In genomic region chr1:98467122-98467521, GRCh38 we compare ENCODE assay signal across 25 cellular contexts.
A peak's percentile ranks its signal among the peaks of the same experiment; 100 is the strongest.
DNase-seq lines count a peak whose midpoint lies in the region; ATAC-seq, FAIRE-seq and TF ChIP-seq lines count a peak whose summit lies in the region.
"Had no signal": no experiment of that assay in that cellular context is flagged by ENCODE, and none has a peak within 500 bp of the region (broad histone marks: within the 10 kb centered on the region; RNA-seq: fewer than 3 reads in every experiment).

No MANE protein-coding gene starts in this region.

- H3K4me1 ChIP-seq in SK-N-SH (ENCODE audit: control insufficient read depth in 1 of 2, insufficient read depth in 2 of 2, low read depth in 1 of 2, low read length in 1 of 2) (peaks cover 6 to 15% of the 10 kb centered on the region in 2 experiments; a peak in 3 of 4 replicates), Loucy (ENCODE audit: insufficient read depth, low read length, poor library complexity, severe bottlenecking) (peaks cover 15% of the 10 kb centered on the region), endothelial cell of umbilical vein (ENCODE audit: control insufficient read depth, extremely low read depth, insufficient read depth, low read length) (peaks cover 7% of the 10 kb centered on the region), skeletal muscle satellite cell (ENCODE audit: control insufficient read depth, insufficient read depth, low read length) (peaks cover 7% of the 10 kb centered on the region), BE2C (peaks cover 11% of the 10 kb centered on the region)
- H3K4me1 ChIP-seq: BLaER1 had no signal

- no peaks in the 10 kb centered on the region for H3F3A ChIP-seq in SK-N-SH (replicated peaks; ENCODE audit: insufficient read depth)
- H3F3A ChIP-seq in Loucy (ENCODE audit: low read depth), result no peaks in the 10 kb centered on the region

- H3K4me3 ChIP-seq in SK-N-SH (ENCODE audit: low read depth in 2 of 2, low read length in 1 of 2) (no peak overlapping the region), Loucy (ENCODE audit: low read length, poor library complexity, severe bottlenecking) (no peak overlapping the region), endothelial cell of umbilical vein (replicated peaks in 1 of 3; ENCODE audit: insufficient read depth in 1 of 3, low read depth in 1 of 3, low read length in 3 of 3) (no peak overlapping the region), skeletal muscle satellite cell (ENCODE audit: low read length) (no peak overlapping the region), BE2C (ENCODE audit: low read depth, low read length) (no peak overlapping the region)
- H3K4me3 ChIP-seq: BLaER1 had no signal

- H3K4me2 ChIP-seq in SK-N-SH (no peak overlapping the region), Loucy (ENCODE audit: low read depth, low read length, poor library complexity, severe bottlenecking) (no peak overlapping the region), endothelial cell of umbilical vein (ENCODE audit: insufficient read depth, low read length) (peak overlapping the region; percentile 22), skeletal muscle satellite cell (ENCODE audit: low read length) (no peak overlapping the region)
- H3K4me2 ChIP-seq: BLaER1 had no signal

- H3K27me3 ChIP-seq in SK-N-SH (ENCODE audit: insufficient read depth) (no peaks in the 10 kb centered on the region), Loucy (ENCODE audit: insufficient read depth, low read length, poor library complexity, severe bottlenecking) (no peaks in the 10 kb centered on the region), endothelial cell of umbilical vein (ENCODE audit: control insufficient read depth in 2 of 2, insufficient read depth in 2 of 2, low read length in 2 of 2) (no peaks in the 10 kb centered on the region), skeletal muscle satellite cell (ENCODE audit: control insufficient read depth, insufficient read depth, low read length) (no peaks in the 10 kb centered on the region), BE2C (no peaks in the 10 kb centered on the region)
- H3K27me3 ChIP-seq: BLaER1 had no signal

- H3K9me1 ChIP-seq in endothelial cell of umbilical vein (replicated peaks; ENCODE audit: control insufficient read depth, extremely low read depth, insufficient read depth, low read length), result no peaks in the 10 kb centered on the region

- DNase-seq in SK-N-SH (no peak), endothelial cell of umbilical vein (ENCODE audit: low read depth, low spot score) (no peak), GM19240 (ENCODE audit: insufficient read length, low spot score) (no peak), posterior cingulate gyrus (no peak), BE2C (no peak)
- DNase-seq: CD4-positive, CD25-positive, alpha-beta regulatory T cell; DMS153; Karpas-422; MV-4-11; NCI-H1105; NCI-H146; NCI-H1930; NCI-H524 treated with DMSO at 0.1 percent for 48 hours; NCI-H82; NK-92 treated with Interleukin-12 subunit alpha and Interleukin-12 subunit beta, amount 100 ng/mL, for 24 hours; SHP77 treated with DMSO at 0.1 percent for 48 hours; SW 1271 had no signal

- POLR2A ChIA-PET in SK-N-SH (lab: Yijun Ruan, JAX), result interaction anchor here (0.8 to 1.2 kb wide), 3 partner anchors 15 to 419 kb away, joined by 3 to 5 read pairs (median 4); no protein-coding TSS in a partner anchor
- POLR2A ChIA-PET in endothelial cell of umbilical vein (lab: Charles Lee), result interaction anchor here (1.1 kb wide), 2 partner anchors 140 to 380 kb away, joined by 3 read pairs; no protein-coding TSS in a partner anchor

- CTCF ChIA-PET in SK-N-SH (lab: Yijun Ruan, JAX) (interaction anchor here (0.7 to 4.3 kb wide), 20 partner anchors 10 to 1387 kb away, joined by 3 to 53 read pairs (median 6); no protein-coding TSS in a partner anchor), endothelial cell of umbilical vein (lab: Charles Lee) (interaction anchor here (0.7 to 4.6 kb wide), 20 partner anchors 15 to 1323 kb away, joined by 3 to 126 read pairs (median 8); no protein-coding TSS in a partner anchor)

- H2AFZ ChIP-seq in SK-N-SH (ENCODE audit: low read depth) (peak overlapping the region; percentile 94), Loucy (ENCODE audit: low read length) (peak overlapping the region; percentile 22; the same call in 1 of the 2 replicates), endothelial cell of umbilical vein (ENCODE audit: low read depth, low read length) (peak overlapping the region; percentile 94)

- H3K27ac ChIP-seq in SK-N-SH (ENCODE audit: low read depth in 2 of 2, low read length in 1 of 2) (peak overlapping the region in 1 of 2 experiments; percentile 82; a peak in 2 of 4 replicates), endothelial cell of umbilical vein (ENCODE audit: insufficient read depth, low read depth, low read length) (no peak overlapping the region)
- H3K27ac ChIP-seq: 22Rv1, BLaER1, RWPE1 had no signal

- dilution Hi-C loops in endothelial cell of umbilical vein (cut with MboI; ENCODE audit: extremely low pct_ligation_motif_present, low sequenced_read_pairs), result no loop called here

- H3K9ac ChIP-seq in SK-N-SH, result peak overlapping the region; percentile 32; the same call in 1 of the 2 replicates
- H3K9ac ChIP-seq in Loucy (ENCODE audit: low read depth, low read length, poor library complexity, severe bottlenecking), result no peak overlapping the region
- H3K9ac ChIP-seq in endothelial cell of umbilical vein (replicated peaks; ENCODE audit: extremely low read depth, insufficient read depth, low read length), result peak overlapping the region; percentile 27
- peak overlapping the region; percentile 71 for H3K9ac ChIP-seq in skeletal muscle satellite cell (ENCODE audit: low read depth, low read length)
- H3K9ac ChIP-seq: BLaER1 had no signal

- no peak for TF ChIP-seq POLR2A in endothelial cell of umbilical vein (IDR thresholded peaks at IDR 0.05; ENCODE audit: low read depth, low read length)

- H3K9me2 ChIP-seq in SK-N-SH, result no peaks in the 10 kb centered on the region
- H3K9me2 ChIP-seq in Loucy (replicated peaks; ENCODE audit: low read depth, low read length), result no peaks in the 10 kb centered on the region

- ATAC-seq in SK-N-SH treated with all-trans-retinoic acid at 6 μM for 48 hours, result no peak

- H4K20me1 ChIP-seq in SK-N-SH (ENCODE audit: insufficient read depth) (no peaks in the 10 kb centered on the region), Loucy (ENCODE audit: insufficient read depth, low read length, poor library complexity, severe bottlenecking) (no peaks in the 10 kb centered on the region), endothelial cell of umbilical vein (replicated peaks; ENCODE audit: control insufficient read depth, extremely low read depth, insufficient read depth, low read length) (no peaks in the 10 kb centered on the region)
- H4K20me1 ChIP-seq: BLaER1 had no signal

- H3K79me2 ChIP-seq in SK-N-SH (ENCODE audit: insufficient read depth), result no peaks in the 10 kb centered on the region
- H3K79me2 ChIP-seq in Loucy (ENCODE audit: insufficient read depth, low read length), result no peaks in the 10 kb centered on the region
- no peaks in the 10 kb centered on the region for H3K79me2 ChIP-seq in endothelial cell of umbilical vein (ENCODE audit: control insufficient read depth, insufficient read depth, low read length)

- H3K9me3 ChIP-seq in SK-N-SH (no peaks in the 10 kb centered on the region), Loucy (ENCODE audit: insufficient read depth, low read depth, low read length) (no peaks in the 10 kb centered on the region), endothelial cell of umbilical vein (replicated peaks; ENCODE audit: control insufficient read depth, insufficient read depth, low read length) (no peaks in the 10 kb centered on the region), skeletal muscle satellite cell (replicated peaks; ENCODE audit: low read length) (no peaks in the 10 kb centered on the region), BE2C (no peaks in the 10 kb centered on the region)
- H3K9me3 ChIP-seq: BLaER1 had no signal

- no peak for TF ChIP-seq EP300 in SK-N-SH (IDR thresholded peaks at IDR 0.05; ENCODE audit: borderline replicate concordance in 1 of 2, low read depth in 1 of 2, low read length in 1 of 2)

- no TSS peak for BruUV-seq in endothelial cell of umbilical vein (replicated peaks; lab: Mats Ljungman, UMichigan)

- TF ChIP-seq CTCF in SK-N-SH (IDR thresholded peaks at IDR 0.05), result no peak
- TF ChIP-seq CTCF in Loucy (conservative IDR thresholded peaks at IDR 0.05; ENCODE audit: low read length), result no peak
- no peak for TF ChIP-seq CTCF in endothelial cell of umbilical vein (IDR thresholded peaks at IDR 0.05; ENCODE audit: extremely low read depth in 1 of 2, insufficient read depth in 1 of 2, low read depth in 1 of 2, low read length in 2 of 2)
- TF ChIP-seq CTCF in BE2C (IDR thresholded peaks at IDR 0.05; ENCODE audit: low read depth, low read length), result no peak

- no peak for TF ChIP-seq RAD21 in SK-N-SH (IDR thresholded peaks at IDR 0.05; ENCODE audit: low read length)

- H3K36me3 ChIP-seq in SK-N-SH (replicated peaks in 1 of 2; ENCODE audit: control insufficient read depth in 1 of 2, insufficient read depth in 2 of 2, low read length in 1 of 2) (no peaks in the 10 kb centered on the region), Loucy (ENCODE audit: insufficient read depth, low read length) (no peaks in the 10 kb centered on the region), endothelial cell of umbilical vein (ENCODE audit: control insufficient read depth in 2 of 2, extremely low read depth in 1 of 2, insufficient read depth in 2 of 2, low read length in 2 of 2) (no peaks in the 10 kb centered on the region), skeletal muscle satellite cell (ENCODE audit: insufficient read depth, low read length) (no peaks in the 10 kb centered on the region), BE2C (no peaks in the 10 kb centered on the region)
- H3K36me3 ChIP-seq: BLaER1 had no signal

- intact Hi-C loops in endothelial cell of umbilical vein (cut with micrococcal nuclease) (loop anchor here (5.0 to 10.0 kb wide), 5 partner anchors 205 to 1275 kb away; no protein-coding TSS in a partner anchor), posterior cingulate gyrus (cut with DNase I) (loop anchor here (5.0 kb wide), 1 partner anchor 415 kb away; no protein-coding TSS in a partner anchor)

- FAIRE-seq in endothelial cell of umbilical vein (lab: Jason Lieb, UNC), result no peak
- FAIRE-seq: GM18507, H1 had no signal

TF ChIP-seq in SK-N-SH, 30 proteins besides CTCF, POLR2A, EP300 and RAD21 (continues in another document):
- TF ChIP-seq NRF1 (IDR thresholded peaks at IDR 0.05; ENCODE audit: low read depth, low read length), result no peak

TF ChIP-seq in SK-N-SH treated with all-trans-retinoic acid at 6 μM for 48 hours, 23 proteins besides CTCF, POLR2A, EP300 and RAD21:
- no peak for TF ChIP-seq RARB (CRISPR knock-in tag; IDR thresholded peaks at IDR 0.05)

TF ChIP-seq in endothelial cell of umbilical vein, 7 proteins besides CTCF, POLR2A, EP300 and RAD21 (continues in another document):
- TF ChIP-seq JUN (IDR thresholded peaks at IDR 0.05; ENCODE audit: borderline replicate concordance, insufficient read depth, insufficient read length, low read depth) (no peak), EZH2 (IDR thresholded peaks at IDR 0.05; ENCODE audit: borderline replicate concordance, low read depth, low read length, severe bottlenecking) (no peak), FOS (IDR thresholded peaks at IDR 0.05; ENCODE audit: borderline replicate concordance, insufficient read depth, low read length) (no peak), MYC (IDR thresholded peaks at IDR 0.05; ENCODE audit: low read depth, low read length) (no peak), POLR2AphosphoS5 (IDR thresholded peaks at IDR 0.05; ENCODE audit: insufficient read depth, low read depth, low read length) (no peak)

Comparison
In these comparisons a context has a peak if more than half of its experiments do, and no peak if none do; other contexts are left out.
1. H2AFZ ChIP-seq: peak in every context shown above with its lines; median percentile 94 in SK-N-SH; 94 in endothelial cell of umbilical vein; 22 in Loucy.